ENCODE assay signal across 21 cellular contexts in the genomic region with DNA sequence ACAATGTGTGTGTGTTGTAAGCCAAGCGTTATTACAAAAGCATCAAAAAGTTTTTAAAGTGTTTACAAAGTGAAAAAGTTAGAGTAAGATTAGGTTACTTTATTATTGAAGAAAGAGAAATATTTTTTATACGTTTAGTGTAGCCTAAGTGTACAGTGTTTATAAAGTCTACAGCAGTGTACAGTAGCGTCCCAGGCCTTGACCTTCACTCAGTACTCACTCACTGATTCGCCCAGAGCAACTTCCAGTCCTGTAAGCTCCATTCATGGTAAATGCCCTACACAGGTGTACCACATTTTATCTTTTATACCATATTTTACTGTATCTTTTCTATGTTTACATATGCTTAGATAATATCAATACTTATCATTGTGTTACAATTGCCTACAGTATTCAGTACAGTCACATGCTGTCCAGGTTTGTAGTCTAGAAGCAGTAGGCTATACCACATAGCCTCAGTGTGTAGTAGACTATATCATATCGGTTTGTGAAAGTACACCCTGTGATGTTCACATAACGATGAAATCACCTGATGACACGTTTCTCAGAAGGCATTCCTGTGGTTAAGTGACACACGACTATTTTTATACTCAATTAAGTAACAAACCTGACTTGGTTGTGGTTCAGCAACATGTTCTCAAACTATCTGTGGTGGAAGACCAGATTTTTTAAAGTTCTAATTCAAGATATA.
"Had no signal": no experiment of that assay in that cellular context is flagged by ENCODE, and none has a peak within 500 bp of the region (broad histone marks: within the 10 kb centered on the region; RNA-seq: fewer than 3 reads in every experiment).

No MANE protein-coding gene starts in this region.

- H3K27me3 ChIP-seq: Peyer's patch had no signal

- DNase-seq: activated CD4-positive, alpha-beta memory T cell treated with anti-CD3 and anti-CD28 coated beads for 36 hours; activated CD4-positive, alpha-beta T cell treated with anti-CD3 and anti-CD28 coated beads, Interleukin-2, amount 10 ng/mL, durations not matched to agents 7 days and 5 days; activated CD4-positive, CD25-positive, alpha-beta regulatory T cell; activated CD8-positive, alpha-beta memory T cell treated with anti-CD3 and anti-CD28 coated beads for 24 hours; activated gamma-delta T cell treated with Interleukin-2 at 50 U/mL for 16 hours; activated naive CD4-positive, alpha-beta T cell treated with anti-CD3 and anti-CD28 coated beads, Interleukin-2, amount 10 ng/mL, durations not matched to agents 7 days and 5 days; activated naive CD8-positive, alpha-beta T cell treated with anti-CD3 and anti-CD28 coated beads for 36 hours; activated T-cell treated with anti-CD3 and anti-CD28 coated beads, Interleukin-2, amount 50 U/mL, for 4 hours; KG1; NCI-H1048; NCI-H146; NCI-H1930; NCI-H2171; NCI-H526 treated with DMSO at 0.1 percent for 48 hours; NCI-H82; NK-92 treated with Interleukin-12 subunit alpha and Interleukin-12 subunit beta, amount 100 ng/mL, for 24 hours; Peyer's patch; SHP77 treated with DMSO at 0.1 percent for 48 hours; T-helper 17 cell; T-helper 9 cell had no signal

- FAIRE-seq: TTC549 had no signal

- H3K4me3 ChIP-seq: Peyer's patch had no signal

- H3K36me3 ChIP-seq: Peyer's patch had no signal
